In the genomic region with DNA sequence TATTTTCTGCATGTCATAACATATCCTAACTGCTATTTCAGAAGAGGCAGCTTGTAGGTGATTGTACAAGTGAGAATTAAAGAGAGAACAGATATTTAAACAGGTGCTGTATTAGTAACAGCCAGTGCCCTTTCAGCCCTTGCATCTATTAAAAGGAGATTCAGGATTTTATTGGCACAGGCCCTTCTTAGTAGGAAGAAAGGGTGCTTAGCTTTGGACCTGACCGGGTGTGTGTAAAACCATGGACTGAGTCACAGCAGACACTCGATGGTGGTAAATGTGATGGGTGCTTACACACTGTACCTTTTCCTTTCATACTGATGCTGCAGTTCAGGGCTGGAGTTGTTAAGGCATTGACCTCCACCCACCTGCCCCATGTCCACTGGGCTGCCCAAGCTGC, we compare ENCODE assay signal across 13 cellular contexts. TPM values are rescaled to one million over a fixed set of nuclear protein-coding genes. Genes with fewer than 3 reads are reported as not detected.
DNase-seq lines count a peak whose midpoint lies in the region; ATAC-seq, FAIRE-seq and TF ChIP-seq lines count a peak whose summit lies in the region.
"Had no signal": no experiment of that assay in that cellular context is flagged by ENCODE, and none has a peak within 500 bp of the region (broad histone marks: within the 10 kb centered on the region; RNA-seq: fewer than 3 reads in every experiment).

No MANE protein-coding gene starts in this region.

- no peaks in the 10 kb centered on the region for H3K27me3 ChIP-seq in right cardiac atrium (ENCODE audit: control insufficient read depth, insufficient read depth)

- CTCF ChIA-PET in RWPE1 (lab: Yijun Ruan, JAX), result no interaction called here

- TF ChIP-seq CTCF in RWPE1 (conservative IDR thresholded peaks at IDR 0.05; ENCODE audit: low read depth) (no peak), fibroblast of mammary gland (conservative IDR thresholded peaks at IDR 0.05; ENCODE audit: control insufficient read depth, insufficient read depth, low read depth, low read length) (no peak)

- intact Hi-C loops in right cardiac atrium (cut with DNase I) (loop anchor here in 1 of 4 donors (5.0 kb wide), 1 partner anchor 37 kb away; no protein-coding TSS in a partner anchor), Right ventricle myocardium inferior (cut with DNase I) (no loop called here)

- WGBS in right cardiac atrium, result 83% methylated on average over 2 of the region's 2 CpGs

- POLR2A ChIA-PET in RWPE1 (lab: Yijun Ruan, JAX; ENCODE audit: low non-redundant PET), result no interaction called here

- DNase-seq in right cardiac atrium (no peak), Right ventricle myocardium inferior (ENCODE audit: missing footprints) (no peak), RWPE1 (ENCODE audit: low spot score) (peak; percentile 11), fibroblast of mammary gland (ENCODE audit: low read depth) (peak; percentile 42), cerebellar cortex (ENCODE audit: low spot score) (no peak), frontal cortex (ENCODE audit: low spot score in 2 of 2) (no peak), UCSD-AML1 (lab: John Stamatoyannopoulos, UW; ENCODE audit: unreplicated experiment) (no peak)
- DNase-seq: activated naive CD4-positive, alpha-beta T cell treated with Interleukin-2 at 50 U/mL for 16 hours; MV-4-11; NCI-H69; SHP77 treated with DMSO at 0.1 percent for 48 hours had no signal

- H3K4me1 ChIP-seq in right cardiac atrium (ENCODE audit: control insufficient read depth, insufficient read depth, low read length), result peaks cover 10% of the 10 kb centered on the region
- H3K4me1 ChIP-seq: parathyroid adenoma had no signal

- H3K4me3 ChIP-seq in right cardiac atrium (ENCODE audit: low read length) (no peak overlapping the region), fibroblast of mammary gland (ENCODE audit: control insufficient read depth, low read depth, low read length) (no peak overlapping the region)

- H3K27ac ChIP-seq in right cardiac atrium (ENCODE audit: low read length), result peak overlapping the region; percentile 66
- H3K27ac ChIP-seq in RWPE1, result peak overlapping the region; percentile 73
- H3K27ac ChIP-seq: parathyroid adenoma had no signal

- no peaks in the 10 kb centered on the region for H3K9me3 ChIP-seq in right cardiac atrium (ENCODE audit: control insufficient read depth, low read length)

- ATAC-seq in right cardiac atrium (no peak), Right ventricle myocardium inferior (no peak), GM18498 (IDR thresholded peaks at IDR 0.05; ENCODE audit: unreplicated experiment) (no peak)

- no peak for FAIRE-seq in frontal cortex (lab: Jason Lieb, UNC)

RNA-seq across cellular contexts. Expression of gene CD101, which starts 12.7 kb away (rescaled TPM):
- total RNA-seq in right cardiac atrium (1 to 10 TPM in 3 of 4 donors, under 1 TPM in 1; 0.80 to 3.1 (median 1.4) TPM), Right ventricle myocardium inferior (0.38 TPM), frontal cortex (0.82 TPM)
- 0.48 TPM for polyA plus RNA-seq in right cardiac atrium

Comparison
In these comparisons a context has a peak if more than half of its experiments do, and no peak if none do; other contexts are left out.
1. DNase-seq: peak in RWPE1 (single experiment) and fibroblast of mammary gland (single experiment); none in right cardiac atrium (0 of 3), Right ventricle myocardium inferior (single experiment), cerebellar cortex (single experiment), frontal cortex (0 of 2) and UCSD-AML1 (single experiment).